Comparison of ENCODE assay signal across 8 cellular contexts in the genomic region with DNA sequence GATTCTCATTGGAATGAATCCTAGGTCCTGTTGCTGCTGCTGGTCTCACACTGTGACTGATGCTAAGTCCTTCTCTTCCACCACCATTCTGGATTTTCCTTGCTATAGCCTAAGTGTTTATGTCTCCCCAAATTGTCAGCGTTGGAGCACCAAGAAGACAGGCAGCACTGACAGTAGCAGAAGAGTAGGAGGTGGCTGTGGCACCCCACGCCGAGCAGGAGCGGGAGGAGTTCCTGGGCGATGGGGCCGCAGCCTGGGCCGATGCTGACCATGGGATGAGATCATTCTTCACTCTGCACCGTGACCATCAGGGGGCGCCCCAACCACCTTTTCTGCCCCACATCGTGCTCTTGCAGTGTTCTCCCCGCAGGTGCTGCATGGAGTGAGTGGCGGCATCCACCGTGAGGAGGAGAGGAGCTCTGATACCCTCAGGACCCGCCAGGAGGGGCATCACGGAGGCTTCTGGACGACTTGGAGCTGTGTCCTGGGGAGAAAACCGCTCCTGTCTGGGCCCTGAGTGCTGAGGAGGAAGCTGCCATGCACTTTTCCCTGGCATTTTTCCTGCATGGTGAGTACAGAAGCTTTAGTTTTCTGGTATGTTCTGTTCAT. TPM values are rescaled to one million over a fixed set of nuclear protein-coding genes. Genes with fewer than 3 reads are reported as not detected.
DNase-seq lines count a peak whose midpoint lies in the region; ATAC-seq and TF ChIP-seq lines count a peak whose summit lies in the region.

No MANE protein-coding gene starts in this region.

- WGBS in H9 (ENCODE audit: extremely low coverage, insufficient read length, low lambda C conversion rate): no CpG with 5 or more reads among the region's 17 CpGs

- H3K79me1 ChIP-seq in H9 (ENCODE audit: insufficient read depth, low read depth, low read length, poor library complexity, severe bottlenecking): no peaks in the 10 kb centered on the region

- H3K14ac ChIP-seq in H9 (ENCODE audit: insufficient read depth, low read length): no peak overlapping the region

- H4K8ac ChIP-seq in H9 (replicated peaks; ENCODE audit: insufficient read length, low read depth, low read length): no peak overlapping the region

- no peak overlapping the region for H2AK5ac ChIP-seq in H9 (ENCODE audit: insufficient read length, low read length)

- no peak overlapping the region for H2BK120ac ChIP-seq in H9 (ENCODE audit: low read depth, low read length, poor library complexity, severe bottlenecking)

- H2BK5ac ChIP-seq in H9 (ENCODE audit: insufficient read length, low read length): no peak overlapping the region

- ATAC-seq in GM19328 (IDR thresholded peaks at IDR 0.05; ENCODE audit: unreplicated experiment): no peak

- H3K27me3 Mint-ChIP-seq in H9 (ENCODE audit: low read depth): peaks cover 34% of the 10 kb centered on the region

- H3K27me3 ChIP-seq in BLaER1: no peaks in the 10 kb centered on the region
- H3K27me3 ChIP-seq in H9 (ENCODE audit: insufficient read depth, low read length): no peaks in the 10 kb centered on the region

- H3K4me2 ChIP-seq in BLaER1: peak overlapping the region; percentile 67; the same call in 1 of the 2 replicates
- no peak overlapping the region for H3K4me2 ChIP-seq in H9 (ENCODE audit: insufficient read depth, insufficient read length, low read length)

- H3K36me3 Mint-ChIP-seq in H9 (ENCODE audit: insufficient read depth in 1 of 3, low read depth in 3 of 3): no peaks in the 10 kb centered on the region

- H3K4me1 ChIP-seq in BLaER1: peaks cover 30% of the 10 kb centered on the region
- no peaks in the 10 kb centered on the region; the same call in 1 of the 2 replicates for H3K4me1 ChIP-seq in H9 (ENCODE audit: insufficient read depth, low read length)

- H2BK15ac ChIP-seq in H9 (ENCODE audit: low read depth, low read length): no peak overlapping the region

- H3K27ac ChIP-seq in BLaER1 (no peak overlapping the region), H9 (ENCODE audit: insufficient read length, low read depth, low read length) (no peak overlapping the region)

- no peak overlapping the region for H3K23ac ChIP-seq in H9 (ENCODE audit: insufficient read length, low read depth, low read length)

- no peak overlapping the region for H2BK12ac ChIP-seq in H9 (ENCODE audit: insufficient read length, low read depth, low read length)

- peak; percentile 96 for TF ChIP-seq CTCF in H9 (conservative IDR thresholded peaks at IDR 0.05)

- no peak overlapping the region for H2BK20ac ChIP-seq in H9 (ENCODE audit: low read depth, low read length, poor library complexity, severe bottlenecking)

- H3K9ac ChIP-seq in BLaER1 (no peak overlapping the region), H9 (ENCODE audit: extremely low read depth, insufficient read length, low read length) (no peak overlapping the region)

- H3K9me3 ChIP-seq in BLaER1 (no peaks in the 10 kb centered on the region), H9 (ENCODE audit: control insufficient read depth, low read depth, low read length) (no peaks in the 10 kb centered on the region)

- peak overlapping the region in 1 of 2 experiments; percentile 61; a peak in 2 of 5 replicates for H3K4me3 Mint-ChIP-seq in H9

- H3K18ac ChIP-seq in H9 (ENCODE audit: insufficient read length, low read depth, low read length): no peak overlapping the region

- H3K56ac ChIP-seq in H9 (ENCODE audit: insufficient read length, low read depth, low read length): no peak overlapping the region

- no peaks in the 10 kb centered on the region for H3K23me2 ChIP-seq in H9 (ENCODE audit: insufficient read length, low read depth, low read length, poor library complexity, severe bottlenecking)

- H3K27ac Mint-ChIP-seq in H9: no peak overlapping the region

- no peaks in the 10 kb centered on the region for H3K9me3 Mint-ChIP-seq in H9

- H4K5ac ChIP-seq in H9 (ENCODE audit: insufficient read length, low read depth, low read length): no peak overlapping the region

- no peak overlapping the region for H3T11ph ChIP-seq in H9 (ENCODE audit: low read length)

- H3K79me2 ChIP-seq in H9 (ENCODE audit: insufficient read depth, low read length): no peaks in the 10 kb centered on the region

- no peaks in the 10 kb centered on the region for H4K20me1 ChIP-seq in BLaER1
- H4K20me1 ChIP-seq in H9 (ENCODE audit: control insufficient read depth, insufficient read depth, insufficient read length): no peaks in the 10 kb centered on the region

- no peak overlapping the region for H4K91ac ChIP-seq in H9 (ENCODE audit: insufficient read length, low read depth, low read length)

- no peak overlapping the region for H2AFZ ChIP-seq in H9 (ENCODE audit: low read length)

- no peak overlapping the region for H3K4me3 ChIP-seq in BLaER1

- DNase-seq in H9 (peak; percentile 95), NCI-H69 (lab: John Stamatoyannopoulos, UW) (peak; percentile 77), ecto neural progenitor cell (ENCODE audit: low spot score) (peak; percentile 93), medulla oblongata (ENCODE audit: extremely low spot score) (peak; percentile 74)
- peak; percentile 87 to 90 for DNase-seq in activated CD4-positive, alpha-beta T cell treated with anti-CD3 and anti-CD28 coated beads, Interleukin-2, amount 50 U/mL, for 48 hours
- DNase-seq in stimulated activated CD8-positive, alpha-beta memory T cell treated with anti-CD3 and anti-CD28 coated beads, Interleukin-15, amount 100 ng/mL, for 4 hours (ENCODE audit: low read depth in 2 of 2): peak; percentile 29 to 37

- no peak overlapping the region for H3K4ac ChIP-seq in H9 (ENCODE audit: low read depth, low read length)

- no peaks in the 10 kb centered on the region for H3K36me3 ChIP-seq in BLaER1

- peaks cover 10 to 15% of the 10 kb centered on the region in 2 experiments for H3K4me1 Mint-ChIP-seq in H9

RNA-seq across cellular contexts. Expression of a gene that starts 57.0 kb away (rescaled TPM):
- not detected in 2 replicates for total RNA-seq in H9 (2021)

Comparison
In these comparisons a context has a peak if more than half of its experiments do, and no peak if none do; other contexts are left out.
1. DNase-seq: peak in every context shown above with its lines; median percentile 95 in H9; 93 in ecto neural progenitor cell; 88 in activated CD4-positive, alpha-beta T cell treated with anti-CD3 and anti-CD28 coated beads, Interleukin-2, amount 50 U/mL, for 48 hours; 77 in NCI-H69; 74 in medulla oblongata; 33 in stimulated activated CD8-positive, alpha-beta memory T cell treated with anti-CD3 and anti-CD28 coated beads, Interleukin-15, amount 100 ng/mL, for 4 hours.